8 cellular contexts compared by ENCODE assay signal in genomic region chr7:5323800-5324781, GRCh38. TPM values are rescaled to one million over a fixed set of nuclear protein-coding genes. Genes with fewer than 3 reads are reported as not detected.
A peak's percentile ranks its signal among the peaks of the same experiment; 100 is the strongest.
DNase-seq lines count a peak whose midpoint lies in the region; ATAC-seq, FAIRE-seq and TF ChIP-seq lines count a peak whose summit lies in the region.
"Not testable (repeated sequence)": the region's sequence is repeated elsewhere in the genome, so short reads cannot be mapped to it uniquely, and the experiment has no call there.

No MANE protein-coding gene starts in this region.

- not testable (repeated sequence) for H3K4me1 Mint-ChIP-seq in endothelial cell (ENCODE audit: unreplicated experiment); nephron progenitor cell; type B pancreatic cell (ENCODE audit: unreplicated experiment)

- 95% methylated on average over 31 of the region's 31 CpGs for WGBS in SK-N-SH (ENCODE audit: low lambda C conversion rate)
- WGBS in right cardiac atrium = 89% methylated on average over 30 of the region's 31 CpGs
- WGBS in HepG2 (ENCODE audit: low lambda C conversion rate) = 97% methylated on average over 29 of the region's 31 CpGs

- in situ Hi-C loops in HepG2 (cut with HindIII; ENCODE audit: extremely low pct_ligation_motif_present, low pct_unique_long_range_greater_than_20kb) = not testable (repeated sequence)

- not testable (repeated sequence) for H3K27me3 ChIP-seq in AG04450 (ENCODE audit: control insufficient read depth, insufficient read depth, low read length); SK-N-SH (ENCODE audit: insufficient read depth); right cardiac atrium (ENCODE audit: control insufficient read depth, insufficient read depth); HepG2 (ENCODE audit: control insufficient read depth in 1 of 2, insufficient read depth in 2 of 2, low read length in 2 of 2)

- peak overlapping the region; percentile 2 for H3K27ac ChIP-seq in AG04450 (ENCODE audit: low read depth, low read length)
- not testable (repeated sequence) for H3K27ac ChIP-seq in SK-N-SH (ENCODE audit: low read depth in 2 of 2, low read length in 1 of 2); right cardiac atrium (ENCODE audit: low read length); HepG2 (ENCODE audit: extremely low read length, insufficient read depth, low read length)

- peaks cover 14% of the 10 kb centered on the region for H3F3A ChIP-seq in SK-N-SH (replicated peaks; ENCODE audit: insufficient read depth)

- not testable (repeated sequence) for H3K9me2 ChIP-seq in SK-N-SH

- not testable (repeated sequence) for DNase-seq in AG04450 (ENCODE audit: low read depth, low spot score); endothelial cell (ENCODE audit: low spot score); HepG2 (ENCODE audit: low spot score); nephron progenitor cell; type B pancreatic cell (ENCODE audit: extremely low spot score, unreplicated experiment)
- DNase-seq in D341Med (ENCODE audit: low spot score) (peak; percentile 18), SK-N-SH (peak; percentile 14), right cardiac atrium (peak in 2 of 3 donors; percentile 31 to 50)

- H4K20me1 ChIP-seq in SK-N-SH (ENCODE audit: insufficient read depth); HepG2 (ENCODE audit: insufficient read depth, low read length): not testable (repeated sequence)

- H3K36me3 ChIP-seq in SK-N-SH (replicated peaks in 1 of 2; ENCODE audit: control insufficient read depth in 1 of 2, insufficient read depth in 2 of 2, low read length in 1 of 2) = peaks cover 23 to 56% of the 10 kb centered on the region in 2 experiments
- H3K36me3 ChIP-seq in HepG2 (replicated peaks in 1 of 2; ENCODE audit: control insufficient read depth in 1 of 2, insufficient read depth in 2 of 2, low read length in 2 of 2) = peaks cover 11 to 30% of the 10 kb centered on the region in 2 experiments; a peak in 4 of 5 replicates

- CTCF ChIA-PET in AG04450 (lab: Charles Lee); HepG2 (lab: Yijun Ruan, JAX; ENCODE audit: low intra/inter-chr PET ratio, low total read pairs): not testable (repeated sequence)
- CTCF ChIA-PET in SK-N-SH (lab: Yijun Ruan, JAX) = interaction anchor here (0.8 kb wide), 1 partner anchor 84 kb away, joined by 3 read pairs; no protein-coding TSS in a partner anchor

- H3K36me3 Mint-ChIP-seq in endothelial cell (ENCODE audit: low read depth, unreplicated experiment) (peaks cover 44% of the 10 kb centered on the region), nephron progenitor cell (ENCODE audit: low read depth) (peaks cover 75% of the 10 kb centered on the region), type B pancreatic cell (peaks cover 27% of the 10 kb centered on the region)

- H3K27me3 Mint-ChIP-seq in endothelial cell (ENCODE audit: unreplicated experiment) = peaks cover 15% of the 10 kb centered on the region
- not testable (repeated sequence) for H3K27me3 Mint-ChIP-seq in nephron progenitor cell (ENCODE audit: low read depth, poor library complexity); type B pancreatic cell

- not testable (repeated sequence) for TF ChIP-seq RAD21 in SK-N-SH (IDR thresholded peaks at IDR 0.05; ENCODE audit: low read length); HepG2 (CRISPR knock-in tag; IDR thresholded peaks at IDR 0.05)

- BruUV-seq in HepG2 (replicated peaks; lab: Mats Ljungman, UMichigan) = not testable (repeated sequence)

- H3K4me3 Mint-ChIP-seq in endothelial cell (ENCODE audit: unreplicated experiment) = peak overlapping the region; percentile 73
- H3K4me3 Mint-ChIP-seq in nephron progenitor cell, type B pancreatic cell: not testable (repeated sequence)

- peaks cover 21% of the 10 kb centered on the region for H3K79me2 ChIP-seq in SK-N-SH (ENCODE audit: insufficient read depth)
- H3K79me2 ChIP-seq in HepG2 (ENCODE audit: insufficient read depth, low read length) = not testable (repeated sequence)

- not testable (repeated sequence) for ATAC-seq in right cardiac atrium, HepG2

- not testable (repeated sequence) for H2AFZ ChIP-seq in SK-N-SH (ENCODE audit: low read depth); HepG2 (ENCODE audit: low read length)

- H3K9me3 ChIP-seq in AG04450 (ENCODE audit: control insufficient read depth, insufficient read depth, low read length) = peaks cover 23% of the 10 kb centered on the region
- not testable (repeated sequence) for H3K9me3 ChIP-seq in SK-N-SH; right cardiac atrium (ENCODE audit: control insufficient read depth, low read length); HepG2 (ENCODE audit: low read length)

- not testable (repeated sequence) for H3K4me2 ChIP-seq in SK-N-SH; HepG2 (ENCODE audit: low read depth, low read length)

- not testable (repeated sequence) for TF ChIP-seq POLR2A in HepG2 (IDR thresholded peaks at IDR 0.05; ENCODE audit: insufficient read depth in 1 of 2, low read depth in 2 of 2, low read length in 2 of 2)

- TF ChIP-seq CTCF in AG04450 (IDR thresholded peaks at IDR 0.05; ENCODE audit: low read depth, low read length); SK-N-SH (IDR thresholded peaks at IDR 0.05); endothelial cell (IDR thresholded peaks at IDR 0.05; ENCODE audit: unreplicated experiment); HepG2 (CRISPR knock-in tag; IDR thresholded peaks at IDR 0.05); nephron progenitor cell (IDR thresholded peaks at IDR 0.05); type B pancreatic cell (conservative IDR thresholded peaks at IDR 0.05): not testable (repeated sequence)

- H3K27ac Mint-ChIP-seq in endothelial cell (ENCODE audit: unreplicated experiment) = not testable (repeated sequence)
- H3K27ac Mint-ChIP-seq in nephron progenitor cell = peak overlapping the region; percentile 92
- H3K27ac Mint-ChIP-seq in type B pancreatic cell = peak overlapping the region; percentile 65

- intact Hi-C loops in right cardiac atrium (cut with DNase I); HepG2 (cut with micrococcal nuclease; ENCODE audit: unreplicated experiment): not testable (repeated sequence)

- TF ChIP-seq EP300 in SK-N-SH (IDR thresholded peaks at IDR 0.05; ENCODE audit: borderline replicate concordance in 1 of 2, low read depth in 1 of 2, low read length in 1 of 2); HepG2 (IDR thresholded peaks at IDR 0.05; ENCODE audit: low read depth in 2 of 2, low read length in 2 of 2); HepG2 (CRISPR knock-in tag; IDR thresholded peaks at IDR 0.05; ENCODE audit: borderline replicate concordance): not testable (repeated sequence)

- not testable (repeated sequence) for H3K4me1 ChIP-seq in SK-N-SH (ENCODE audit: control insufficient read depth in 1 of 2, insufficient read depth in 2 of 2, low read depth in 1 of 2, low read length in 1 of 2); right cardiac atrium (ENCODE audit: control insufficient read depth, insufficient read depth, low read length); HepG2 (ENCODE audit: insufficient read depth, low read length)

- not testable (repeated sequence) for H3K9me3 Mint-ChIP-seq in endothelial cell (ENCODE audit: unreplicated experiment); type B pancreatic cell
- peaks cover 15% of the 10 kb centered on the region for H3K9me3 Mint-ChIP-seq in nephron progenitor cell

- not testable (repeated sequence) for H3K4me3 ChIP-seq in AG04450 (ENCODE audit: low read depth, low read length); SK-N-SH (ENCODE audit: low read depth in 2 of 2, low read length in 1 of 2); right cardiac atrium (ENCODE audit: low read length); HepG2 (replicated peaks in 1 of 3; ENCODE audit: insufficient read depth in 1 of 3, low read depth in 2 of 3, low read length in 3 of 3)

- H3K9ac ChIP-seq in SK-N-SH; HepG2 (ENCODE audit: insufficient read depth, low read depth, low read length): not testable (repeated sequence)

- FAIRE-seq in HepG2 (lab: Jason Lieb, UNC) = not testable (repeated sequence)

- POLR2A ChIA-PET in AG04450 (lab: Yijun Ruan, JAX) = interaction anchor here (0.5 kb wide), 1 partner anchor 20 kb away, joined by 3 read pairs; no protein-coding TSS in a partner anchor
- POLR2A ChIA-PET in SK-N-SH (lab: Yijun Ruan, JAX); HepG2 (lab: Yijun Ruan, JAX): not testable (repeated sequence)

RNA-seq across cellular contexts. Expression of gene SLC29A4, which starts 41.3 kb away (rescaled TPM):
- 4.5 and 5.8 TPM in 2 replicates for polyA plus RNA-seq in AG04450 (2011; rRNA removed)
- polyA minus RNA-seq in AG04450 (2011; rRNA and poly(A)+ RNA removed) = 8.4 and 14.8 TPM in 2 replicates
- polyA plus RNA-seq in SK-N-SH (2012; rRNA removed) = 11.2 and 12.3 TPM in 2 replicates
- 4.4 and 8.9 TPM in 2 replicates for polyA plus RNA-seq in SK-N-SH (2012; cell fraction: cytosol; rRNA removed)
- polyA plus RNA-seq in SK-N-SH (2012; cell fraction: nucleus; rRNA removed) = 18.5 and 19.4 TPM in 2 replicates
- 6.4 TPM for total RNA-seq in endothelial cell (ENCODE audit: unreplicated experiment)
- total RNA-seq in right cardiac atrium = 1 to 10 TPM; 2.9 to 5.5 (median 3.6) TPM
- 11.8 TPM for polyA plus RNA-seq in right cardiac atrium
- 21.2 and 31.7 TPM in 2 replicates for total RNA-seq in HepG2 (2016; rRNA removed; fragmentation: Illumina TruSeq; extraction: Trizol)
- total RNA-seq in HepG2 (2016; cell fraction: cytosol; rRNA removed; fragmentation: Illumina TruSeq; extraction: Trizol; ENCODE audit: low read depth) = 33.8 and 34.7 TPM in 2 replicates
- total RNA-seq in HepG2 (2016; cell fraction: insoluble cytoplasmic fraction; rRNA removed; fragmentation: Illumina TruSeq; extraction: Trizol) = 18.9 and 30.5 TPM in 2 replicates
- 76.3 and 81.9 TPM in 2 replicates for total RNA-seq in HepG2 (2016; cell fraction: membrane; rRNA removed; fragmentation: Illumina TruSeq; extraction: Trizol)
- total RNA-seq in HepG2 (2016; cell fraction: nucleus; rRNA removed; fragmentation: Illumina TruSeq; extraction: Trizol) = 18.2 and 22.5 TPM in 2 replicates
- 29.7 and 53.0 TPM in 2 replicates for polyA plus RNA-seq in HepG2 (2011; rRNA removed)
- polyA plus RNA-seq in HepG2 (2011; cell fraction: cytosol; rRNA removed) = 23.1 and 35.9 TPM in 2 replicates
- polyA plus RNA-seq in HepG2 (2011; cell fraction: nucleus; rRNA removed) = 110 and 117 TPM in 2 replicates
- polyA plus RNA-seq in HepG2 (2012) = 21.6 and 26.5 TPM in 2 replicates
- 78.6 and 80.2 TPM in 2 replicates for polyA plus RNA-seq in HepG2 (2016; cell fraction: cytosol; fragmentation: Illumina TruSeq; extraction: Trizol; ENCODE audit: low read depth)
- 31.0 and 42.3 TPM in 2 replicates for polyA plus RNA-seq in HepG2 (2016; cell fraction: insoluble cytoplasmic fraction; fragmentation: Illumina TruSeq; extraction: Trizol; ENCODE audit: low read depth)
- polyA plus RNA-seq in HepG2 (2016; cell fraction: membrane; fragmentation: Illumina TruSeq; extraction: Trizol; ENCODE audit: low read depth) = 113 and 128 TPM in 2 replicates
- polyA plus RNA-seq in HepG2 (2016; cell fraction: nucleus; fragmentation: Illumina TruSeq; extraction: Trizol; ENCODE audit: insufficient read depth, low read depth) = 57.1 and 65.3 TPM in 2 replicates
- 1.5 and 136 TPM in 2 replicates for polyA minus RNA-seq in HepG2 (2011; rRNA and poly(A)+ RNA removed; ENCODE audit: low replicate concordance)
- polyA minus RNA-seq in HepG2 (2011; cell fraction: cytosol; rRNA and poly(A)+ RNA removed) = 23.7 and 26.6 TPM in 2 replicates
- 20.0 and 25.2 TPM in 2 replicates for polyA minus RNA-seq in HepG2 (2011; cell fraction: nucleus; rRNA and poly(A)+ RNA removed)
- 76.1 and 79.6 TPM in 2 replicates for total RNA-seq in type B pancreatic cell (ENCODE audit: low replicate concordance)
